16 cellular contexts compared by ENCODE assay signal in the genomic region with DNA sequence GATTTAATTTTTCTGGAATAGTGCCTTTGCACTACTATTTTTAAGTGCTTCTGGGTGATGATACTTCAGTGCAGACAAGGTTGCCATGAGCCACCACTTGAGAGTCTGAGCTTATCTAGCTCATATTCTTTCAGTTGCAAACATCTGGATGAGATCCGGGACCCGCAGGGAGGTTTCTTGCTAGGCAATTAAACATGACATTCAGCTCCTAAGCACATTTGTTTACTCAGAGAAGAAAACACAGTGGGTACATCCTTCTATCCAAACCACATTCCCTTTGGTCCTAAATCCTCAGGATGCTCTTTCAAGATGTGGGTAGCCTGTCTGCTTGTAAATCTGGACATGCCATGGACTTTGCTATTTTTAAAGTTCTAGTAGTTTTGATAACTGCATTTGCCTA.
"Had no signal": no experiment of that assay in that cellular context is flagged by ENCODE, and none has a peak within 500 bp of the region (broad histone marks: within the 10 kb centered on the region; RNA-seq: fewer than 3 reads in every experiment).

No MANE protein-coding gene starts in this region.

- H3K4me1 ChIP-seq: psoas muscle had no signal

- H3K27ac ChIP-seq: left ventricle myocardium inferior, psoas muscle, right lobe of liver had no signal

- H3K27ac Mint-ChIP-seq: activated naive CD4-positive, alpha-beta T cell treated with anti-CD3 and anti-CD28 coated beads, Interleukin-2, amount 50 U/mL, for 72 hours; brain; dendritic cell treated with granulocyte-macrophage colony-stimulating factor and Interleukin-4, amounts not matched to agents 40 ng/mL and 50 ng/mL, for 4 days; effector memory CD8-positive, alpha-beta T cell; memory B cell; type B pancreatic cell had no signal

- DNase-seq: activated CD4-positive, CD25-positive, alpha-beta regulatory T cell; amygdala; cerebellar nuclear complex; effector memory CD8-positive, alpha-beta T cell; left ventricle myocardium inferior; psoas muscle; right lobe of liver; stimulated activated CD4-positive, alpha-beta T cell treated with anti-CD3 and anti-CD28 coated beads, Interleukin-12 subunit alpha, Interleukin-12 subunit beta, amount 100 ng/mL, for 4 hours; stimulated activated naive CD4-positive, alpha-beta T cell treated with Interleukin-2 at 50 U/mL for 16 hours; T-helper 2 cell had no signal

- H3K27me3 ChIP-seq: right lobe of liver had no signal

- H3K27me3 Mint-ChIP-seq: brain; dendritic cell treated with granulocyte-macrophage colony-stimulating factor and Interleukin-4, amounts not matched to agents 40 ng/mL and 50 ng/mL, for 4 days; effector memory CD8-positive, alpha-beta T cell; memory B cell; type B pancreatic cell had no signal

- H3K4me3 ChIP-seq: left ventricle myocardium inferior, psoas muscle, right lobe of liver had no signal

- H3K4me3 Mint-ChIP-seq: brain; dendritic cell treated with granulocyte-macrophage colony-stimulating factor and Interleukin-4, amounts not matched to agents 40 ng/mL and 50 ng/mL, for 4 days; effector memory CD8-positive, alpha-beta T cell; memory B cell; nephron; type B pancreatic cell had no signal

- ATAC-seq: activated naive CD4-positive, alpha-beta T cell treated with anti-CD3 and anti-CD28 coated beads, Interleukin-2, amount 50 U/mL, for 72 hours; effector memory CD8-positive, alpha-beta T cell; psoas muscle; right lobe of liver had no signal

- H3K9me3 Mint-ChIP-seq: activated naive CD4-positive, alpha-beta T cell treated with anti-CD3 and anti-CD28 coated beads, Interleukin-2, amount 50 U/mL, for 72 hours; brain; effector memory CD8-positive, alpha-beta T cell; memory B cell; nephron; type B pancreatic cell had no signal

- H3K9me3 ChIP-seq: left ventricle myocardium inferior, psoas muscle, right lobe of liver had no signal
